8 cellular contexts compared by ENCODE assay signal in genomic region chr16:81035975-81036750, GRCh38. TPM values are rescaled to one million over a fixed set of nuclear protein-coding genes. Genes with fewer than 3 reads are reported as not detected.
DNase-seq lines count a peak whose midpoint lies in the region; ATAC-seq, FAIRE-seq and TF ChIP-seq lines count a peak whose summit lies in the region.

No MANE protein-coding gene starts in this region.

- intact Hi-C loops in endothelial cell of umbilical vein (cut with micrococcal nuclease) = loop anchor here (1.0 to 5.0 kb wide), 6 partner anchors 29 to 702 kb away; partner anchors contain the start of genes C16orf46, CENPN and GCSH

- FAIRE-seq in endothelial cell of umbilical vein (lab: Jason Lieb, UNC) = peak; percentile 55

- DNase-seq in EH (ENCODE audit: low read depth) (peak; percentile 46), endothelial cell of umbilical vein (ENCODE audit: low read depth, low spot score) (peak; percentile 40), NCI-H1436 (lab: John Stamatoyannopoulos, UW) (no peak)
- peak; percentile 40 to 51 for DNase-seq in activated CD4-positive, alpha-beta T cell treated with anti-CD3 and anti-CD28 coated beads, Interleukin-2, amount 50 U/mL, for 48 hours
- peak; percentile 48 for DNase-seq in stimulated activated naive CD8-positive, alpha-beta T cell treated with anti-CD3 and anti-CD28 coated beads, Interleukin-15, Interleukin-2, amounts not matched to agents 100 U/mL and 50 U/mL, for 24 hours

- peak in 1 of 2 donors; percentile 0 for TF ChIP-seq CTCF in endothelial cell of umbilical vein (IDR thresholded peaks at IDR 0.05; ENCODE audit: extremely low read depth in 1 of 2, insufficient read depth in 1 of 2, low read depth in 1 of 2, low read length in 2 of 2)

- H3K9ac ChIP-seq in endothelial cell of umbilical vein (replicated peaks; ENCODE audit: extremely low read depth, insufficient read depth, low read length) (peak overlapping the region; percentile 84), muscle layer of colon (ENCODE audit: low read length) (peak overlapping the region; percentile 59)

- peaks cover 10 to 15% (median 14%) of the 10 kb centered on the region in 3 donors for H3K4me1 Mint-ChIP-seq in IgD-negative memory B cell

- no peaks in the 10 kb centered on the region for H4K20me1 ChIP-seq in endothelial cell of umbilical vein (replicated peaks; ENCODE audit: control insufficient read depth, extremely low read depth, insufficient read depth, low read length)

- dilution Hi-C loops in endothelial cell of umbilical vein (cut with MboI; ENCODE audit: extremely low pct_ligation_motif_present, low sequenced_read_pairs) = no loop called here

- no peaks in the 10 kb centered on the region for H3K9me3 Mint-ChIP-seq in IgD-negative memory B cell

- H3K4me3 ChIP-seq in endothelial cell of umbilical vein (replicated peaks in 1 of 3; ENCODE audit: insufficient read depth in 1 of 3, low read depth in 1 of 3, low read length in 3 of 3) = peak overlapping the region; percentile 61 to 69 (median 69)
- peak overlapping the region; percentile 54 to 79 for H3K4me3 ChIP-seq in muscle layer of colon (ENCODE audit: low read depth in 1 of 2, low read length in 2 of 2)

- H3K27me3 Mint-ChIP-seq in IgD-negative memory B cell = no peaks in the 10 kb centered on the region

- H3K4me3 Mint-ChIP-seq in IgD-negative memory B cell = peak overlapping the region; percentile 82 to 95 (median 93)

- H3K9me3 ChIP-seq in endothelial cell of umbilical vein (replicated peaks; ENCODE audit: control insufficient read depth, insufficient read depth, low read length) (no peaks in the 10 kb centered on the region), muscle layer of colon (ENCODE audit: low read length) (no peaks in the 10 kb centered on the region)

- peak overlapping the region; percentile 61 for H3K27ac ChIP-seq in endothelial cell of umbilical vein (ENCODE audit: insufficient read depth, low read depth, low read length)
- peak overlapping the region; percentile 60 for H3K27ac ChIP-seq in muscle layer of colon (ENCODE audit: low read depth, low read length)

- H2AFZ ChIP-seq in endothelial cell of umbilical vein (ENCODE audit: low read depth, low read length) = peak overlapping the region; percentile 81

- CTCF ChIA-PET in endothelial cell of umbilical vein (lab: Charles Lee) = interaction anchor here (0.6 to 5.3 kb wide), 56 partner anchors 9 to 838 kb away, joined by 3 to 36 read pairs (median 5); partner anchors contain the start of genes C16orf46, CENPN and CMC2

- peaks cover 31% of the 10 kb centered on the region for H3K79me2 ChIP-seq in endothelial cell of umbilical vein (ENCODE audit: control insufficient read depth, insufficient read depth, low read length)

- no peaks in the 10 kb centered on the region for H3K9me1 ChIP-seq in endothelial cell of umbilical vein (replicated peaks; ENCODE audit: control insufficient read depth, extremely low read depth, insufficient read depth, low read length)

- H3K4me1 ChIP-seq in endothelial cell of umbilical vein (ENCODE audit: control insufficient read depth, extremely low read depth, insufficient read depth, low read length) (peaks cover 11% of the 10 kb centered on the region), muscle layer of colon (ENCODE audit: insufficient read depth, low read length) (peaks cover 17% of the 10 kb centered on the region)

- H3K36me3 ChIP-seq in endothelial cell of umbilical vein (ENCODE audit: control insufficient read depth in 2 of 2, extremely low read depth in 1 of 2, insufficient read depth in 2 of 2, low read length in 2 of 2) (peaks cover 0 to 5% of the 10 kb centered on the region in 2 experiments), muscle layer of colon (ENCODE audit: insufficient read depth, low read length) (no peaks in the 10 kb centered on the region)

- H3K36me3 Mint-ChIP-seq in IgD-negative memory B cell = peaks cover 5% of the 10 kb centered on the region

- no TSS peak for BruUV-seq in endothelial cell of umbilical vein (replicated peaks; lab: Mats Ljungman, UMichigan)

- H3K27me3 ChIP-seq in endothelial cell of umbilical vein (ENCODE audit: control insufficient read depth in 2 of 2, insufficient read depth in 2 of 2, low read length in 2 of 2) (no peaks in the 10 kb centered on the region), muscle layer of colon (ENCODE audit: control insufficient read depth in 1 of 2, insufficient read depth in 2 of 2, low read length in 2 of 2) (no peaks in the 10 kb centered on the region)

- POLR2A ChIA-PET in endothelial cell of umbilical vein (lab: Charles Lee) = no interaction called here

- H3K4me2 ChIP-seq in endothelial cell of umbilical vein (ENCODE audit: insufficient read depth, low read length) = peak overlapping the region; percentile 81

- peak overlapping the region; percentile 28 to 59 (median 39) for H3K27ac Mint-ChIP-seq in IgD-negative memory B cell

- TF ChIP-seq POLR2A in endothelial cell of umbilical vein (IDR thresholded peaks at IDR 0.05; ENCODE audit: low read depth, low read length) = no peak

- ATAC-seq in GM21529 (IDR thresholded peaks at IDR 0.05; ENCODE audit: unreplicated experiment) = peak; percentile 45
- peak; percentile 73 for ATAC-seq in stimulated activated naive CD8-positive, alpha-beta T cell treated with anti-CD3 and anti-CD28 coated beads, Interleukin-15, Interleukin-2, amounts not matched to agents 100 U/mL and 50 U/mL, for 24 hours

TF ChIP-seq in endothelial cell of umbilical vein, 7 proteins besides CTCF, POLR2A, EP300 and RAD21:
- TF ChIP-seq EZH2 (IDR thresholded peaks at IDR 0.05; ENCODE audit: borderline replicate concordance, low read depth, low read length, severe bottlenecking) (no peak), GATA2 (IDR thresholded peaks at IDR 0.05; ENCODE audit: insufficient read depth, insufficient read length, low read depth, low read length) (no peak), JUN (IDR thresholded peaks at IDR 0.05; ENCODE audit: borderline replicate concordance, insufficient read depth, insufficient read length, low read depth) (no peak), POLR2AphosphoS5 (IDR thresholded peaks at IDR 0.05; ENCODE audit: insufficient read depth, low read depth, low read length) (no peak), FOS (IDR thresholded peaks at IDR 0.05; ENCODE audit: borderline replicate concordance, insufficient read depth, low read length) (no peak), MYC (IDR thresholded peaks at IDR 0.05; ENCODE audit: low read depth, low read length) (no peak)
- TF ChIP-seq, protein P1, sequence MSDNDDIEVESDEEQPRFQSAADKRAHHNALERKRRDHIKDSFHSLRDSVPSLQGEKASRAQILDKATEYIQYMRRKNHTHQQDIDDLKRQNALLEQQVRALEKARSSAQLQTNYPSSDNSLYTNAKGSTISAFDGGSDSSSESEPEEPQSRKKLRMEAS (IDR thresholded peaks at IDR 0.05; ENCODE audit: insufficient read depth, insufficient read length) = no peak

RNA-seq across cellular contexts. Expression of gene ATMIN, which starts 0.5 kb away (rescaled TPM):
- 19.5 TPM for polyA plus RNA-seq in IgD-negative memory B cell
- 22.4 and 25.3 TPM in 2 replicates for total RNA-seq in endothelial cell of umbilical vein
- polyA plus RNA-seq in endothelial cell of umbilical vein = 15.0 and 15.8 TPM in 2 replicates
- polyA plus RNA-seq in endothelial cell of umbilical vein (2011; cell fraction: cytosol; rRNA removed) = 14.2 and 15.8 TPM in 2 replicates
- polyA plus RNA-seq in endothelial cell of umbilical vein (2011; cell fraction: nucleus; rRNA removed) = 14.1 and 17.2 TPM in 2 replicates
- 16.6 and 22.5 TPM in 2 replicates for polyA plus RNA-seq in endothelial cell of umbilical vein (2012)
- 27.0 and 30.2 TPM in 2 replicates for polyA minus RNA-seq in endothelial cell of umbilical vein
- polyA minus RNA-seq in endothelial cell of umbilical vein (2011; cell fraction: cytosol; rRNA and poly(A)+ RNA removed) = 32.6 TPM
- 15.1 and 21.4 TPM in 2 replicates for polyA minus RNA-seq in endothelial cell of umbilical vein (2011; cell fraction: nucleus; rRNA and poly(A)+ RNA removed)

RNA-seq across cellular contexts. Expression of gene CENPN, which starts 29.1 kb away (rescaled TPM):
- polyA plus RNA-seq in IgD-negative memory B cell (7.8 TPM), endothelial cell of umbilical vein (15.3 and 17.6 TPM in 2 replicates)
- 52.4 and 53.4 TPM in 2 replicates for total RNA-seq in endothelial cell of umbilical vein
- 60.9 and 63.6 TPM in 2 replicates for polyA plus RNA-seq in endothelial cell of umbilical vein (2011; cell fraction: cytosol; rRNA removed)
- 43.5 and 45.6 TPM in 2 replicates for polyA plus RNA-seq in endothelial cell of umbilical vein (2011; cell fraction: nucleus; rRNA removed)
- 48.3 and 126 TPM in 2 replicates for polyA plus RNA-seq in endothelial cell of umbilical vein (2012)
- 24.4 and 35.3 TPM in 2 replicates for polyA minus RNA-seq in endothelial cell of umbilical vein
- 113 TPM for polyA minus RNA-seq in endothelial cell of umbilical vein (2011; cell fraction: cytosol; rRNA and poly(A)+ RNA removed)
- 21.2 and 22.7 TPM in 2 replicates for polyA minus RNA-seq in endothelial cell of umbilical vein (2011; cell fraction: nucleus; rRNA and poly(A)+ RNA removed)

RNA-seq across cellular contexts. Expression of gene CMC2, which starts 29.5 kb away (rescaled TPM):
- 89.9 TPM for polyA plus RNA-seq in IgD-negative memory B cell
- 96.6 and 97.8 TPM in 2 replicates for total RNA-seq in endothelial cell of umbilical vein
- polyA plus RNA-seq in endothelial cell of umbilical vein = 121 and 216 TPM in 2 replicates
- 137 and 142 TPM in 2 replicates for polyA plus RNA-seq in endothelial cell of umbilical vein (2011; cell fraction: cytosol; rRNA removed)
- 56.7 and 68.7 TPM in 2 replicates for polyA plus RNA-seq in endothelial cell of umbilical vein (2011; cell fraction: nucleus; rRNA removed)
- polyA plus RNA-seq in endothelial cell of umbilical vein (2012) = 131 and 158 TPM in 2 replicates
- polyA minus RNA-seq in endothelial cell of umbilical vein = 55.9 and 57.2 TPM in 2 replicates
- polyA minus RNA-seq in endothelial cell of umbilical vein (2011; cell fraction: cytosol; rRNA and poly(A)+ RNA removed) = 63.2 TPM
- polyA minus RNA-seq in endothelial cell of umbilical vein (2011; cell fraction: nucleus; rRNA and poly(A)+ RNA removed) = 42.8 and 56.9 TPM in 2 replicates

RNA-seq across cellular contexts. Expression of gene C16orf46, which starts 40.9 kb away (rescaled TPM):
- polyA plus RNA-seq in IgD-negative memory B cell (not detected), endothelial cell of umbilical vein (0.26 and 0.33 TPM in 2 replicates)
- total RNA-seq in endothelial cell of umbilical vein = 0.53 TPM in 1 of 2 replicates, not detected in the other
- polyA plus RNA-seq in endothelial cell of umbilical vein (2011; cell fraction: cytosol; rRNA removed) = 0.19 and 0.41 TPM in 2 replicates
- 0.97 TPM in 1 of 2 replicates, not detected in the other for polyA plus RNA-seq in endothelial cell of umbilical vein (2011; cell fraction: nucleus; rRNA removed)
- 0.21 and 0.46 TPM in 2 replicates for polyA plus RNA-seq in endothelial cell of umbilical vein (2012)
- polyA minus RNA-seq in endothelial cell of umbilical vein = 2.2 TPM in 1 of 2 replicates, not detected in the other
- polyA minus RNA-seq in endothelial cell of umbilical vein (2011; cell fraction: cytosol; rRNA and poly(A)+ RNA removed) = not detected
- 0.58 TPM in 1 of 2 replicates, not detected in the other for polyA minus RNA-seq in endothelial cell of umbilical vein (2011; cell fraction: nucleus; rRNA and poly(A)+ RNA removed)
